In genomic region chr1:15417365-15417934, GRCh38 we compare ENCODE assay signal across 8 cellular contexts. TPM values are rescaled to one million over a fixed set of nuclear protein-coding genes. Genes with fewer than 3 reads are reported as not detected.
DNase-seq lines count a peak whose midpoint lies in the region; ATAC-seq, FAIRE-seq and TF ChIP-seq lines count a peak whose summit lies in the region.

No MANE protein-coding gene starts in this region.

- intact Hi-C loops in activated CD4-positive, alpha-beta memory T cell treated with anti-CD3 and anti-CD28 coated beads for 36 hours (cut with micrococcal nuclease), result loop anchor here (2.0 to 5.0 kb wide), 4 partner anchors 75 to 200 kb away; partner anchors contain the start of genes CASP9 and DDI2
- intact Hi-C loops in esophagus muscularis mucosa (cut with DNase I), result no loop called here

- ATAC-seq in HG02870 (IDR thresholded peaks at IDR 0.05; ENCODE audit: unreplicated experiment), result no peak
- ATAC-seq in HG03439 (IDR thresholded peaks at IDR 0.05; ENCODE audit: unreplicated experiment), result no peak

- H3K36me3 ChIP-seq in esophagus muscularis mucosa, result peaks cover 0 to 10% (median 0%) of the 10 kb centered on the region in 4 donors

- no peaks in the 10 kb centered on the region for H3K27me3 Mint-ChIP-seq in activated CD4-positive, alpha-beta memory T cell treated with anti-CD3 and anti-CD28 coated beads for 36 hours

- POLR2A ChIA-PET in activated CD4-positive, alpha-beta memory T cell treated with anti-CD3 and anti-CD28 coated beads for 36 hours (lab: Charles Lee), result interaction anchor here (0.9 kb wide), 1 partner anchor 18 kb away, joined by 3 read pairs; no protein-coding TSS in a partner anchor

- TF ChIP-seq POLR2A in esophagus muscularis mucosa (IDR thresholded peaks at IDR 0.05; ENCODE audit: low read depth), result no peak

- H3K4me1 Mint-ChIP-seq in activated CD4-positive, alpha-beta memory T cell treated with anti-CD3 and anti-CD28 coated beads for 36 hours (ENCODE audit: low read depth), result peaks cover 58% of the 10 kb centered on the region

- no peaks in the 10 kb centered on the region for H3K27me3 ChIP-seq in esophagus muscularis mucosa

- peak overlapping the region; percentile 71 for H3K27ac Mint-ChIP-seq in activated CD4-positive, alpha-beta memory T cell treated with anti-CD3 and anti-CD28 coated beads for 36 hours

- CTCF ChIA-PET in activated CD4-positive, alpha-beta memory T cell treated with anti-CD3 and anti-CD28 coated beads for 36 hours (lab: Charles Lee), result interaction anchor here (3.4 kb wide), 1 partner anchor 93 kb away, joined by 16 read pairs; no protein-coding TSS in a partner anchor

- peak; percentile 63 for DNase-seq in GM12865 (ENCODE audit: low read depth)
- peak; percentile 66 for DNase-seq in HTR-8/SVneo (ENCODE audit: insufficient read length, low spot score)
- peak; percentile 73 for DNase-seq in activated CD4-positive, alpha-beta memory T cell treated with anti-CD3 and anti-CD28 coated beads for 36 hours
- no peak for DNase-seq in esophagus muscularis mucosa (ENCODE audit: extremely low spot score)
- DNase-seq in stimulated activated CD4-positive, alpha-beta T cell treated with anti-CD3 and anti-CD28 coated beads, Interleukin-12 subunit alpha, Interleukin-12 subunit beta, amount 100 ng/mL, for 4 hours, result peak; percentile 31
- DNase-seq in NOMO-1 treated with dmso at 0.1 percent for 144 hours (lab: John Stamatoyannopoulos, UW; ENCODE audit: unreplicated experiment), result no peak

- peaks cover 66 to 89% (median 74%) of the 10 kb centered on the region in 4 donors for H3K4me1 ChIP-seq in esophagus muscularis mucosa

- H3K4me3 Mint-ChIP-seq in activated CD4-positive, alpha-beta memory T cell treated with anti-CD3 and anti-CD28 coated beads for 36 hours, result peak overlapping the region; percentile 35

- peaks cover 12% of the 10 kb centered on the region for H3K36me3 Mint-ChIP-seq in activated CD4-positive, alpha-beta memory T cell treated with anti-CD3 and anti-CD28 coated beads for 36 hours

- TF ChIP-seq EP300 in esophagus muscularis mucosa (IDR thresholded peaks at IDR 0.05), result no peak

- TF ChIP-seq CTCF in GM12865 (IDR thresholded peaks at IDR 0.05; ENCODE audit: insufficient read depth, low read depth, low read length, missing control alignments) (no peak), esophagus muscularis mucosa (IDR thresholded peaks at IDR 0.05) (no peak)

- H3K9me3 ChIP-seq in esophagus muscularis mucosa, result no peaks in the 10 kb centered on the region

- H3K4me3 ChIP-seq in GM12865 (ENCODE audit: low read depth, low read length), result peak overlapping the region; percentile 16; the same call in 1 of the 2 replicates
- no peak overlapping the region for H3K4me3 ChIP-seq in esophagus muscularis mucosa

- no peak for FAIRE-seq in HTR-8/SVneo (lab: Jason Lieb, UNC)

- WGBS in esophagus muscularis mucosa, result 53% methylated on average over 10 of the region's 10 CpGs

- H3K9me3 Mint-ChIP-seq in activated CD4-positive, alpha-beta memory T cell treated with anti-CD3 and anti-CD28 coated beads for 36 hours, result no peaks in the 10 kb centered on the region

- peak overlapping the region; percentile 73 to 81 (median 76) for H3K27ac ChIP-seq in esophagus muscularis mucosa (replicated peaks in 1 of 4)

RNA-seq across cellular contexts. Expression of gene EFHD2, which starts 7.8 kb away (rescaled TPM):
- total RNA-seq in activated CD4-positive, alpha-beta memory T cell treated with anti-CD3 and anti-CD28 coated beads for 36 hours, result 10 to 100 TPM; 60.4 to 61.3 TPM
- 10 to 100 TPM; 30.3 to 57.4 (median 55.2) TPM for total RNA-seq in esophagus muscularis mucosa

RNA-seq across cellular contexts. Expression of gene CTRC, which starts 20.8 kb away (rescaled TPM):
- under 1 TPM in 1 of 2 experiments, not detected in 1; 0.31 TPM for total RNA-seq in activated CD4-positive, alpha-beta memory T cell treated with anti-CD3 and anti-CD28 coated beads for 36 hours
- under 1 TPM in 1 of 4 donors, not detected in 3; 0.66 TPM for total RNA-seq in esophagus muscularis mucosa

RNA-seq across cellular contexts. Expression of gene CELA2A, which starts 39.1 kb away (rescaled TPM):
- total RNA-seq in activated CD4-positive, alpha-beta memory T cell treated with anti-CD3 and anti-CD28 coated beads for 36 hours, result not detected
- total RNA-seq in esophagus muscularis mucosa, result not detected

RNA-seq across cellular contexts. Expression of gene CELA2B, which starts 58.5 kb away (rescaled TPM):
- not detected for total RNA-seq in activated CD4-positive, alpha-beta memory T cell treated with anti-CD3 and anti-CD28 coated beads for 36 hours
- total RNA-seq in esophagus muscularis mucosa, result not detected

Comparison
In these comparisons a context has a peak if more than half of its experiments do, and no peak if none do; other contexts are left out.
1. DNase-seq: peak in GM12865 (single experiment), HTR-8/SVneo (single experiment), activated CD4-positive, alpha-beta memory T cell treated with anti-CD3 and anti-CD28 coated beads for 36 hours (single experiment) and stimulated activated CD4-positive, alpha-beta T cell treated with anti-CD3 and anti-CD28 coated beads, Interleukin-12 subunit alpha, Interleukin-12 subunit beta, amount 100 ng/mL, for 4 hours (single experiment); none in esophagus muscularis mucosa (single experiment) and NOMO-1 treated with dmso at 0.1 percent for 144 hours (single experiment).